ENCODE assay signal across 30 cellular contexts in the genomic region with DNA sequence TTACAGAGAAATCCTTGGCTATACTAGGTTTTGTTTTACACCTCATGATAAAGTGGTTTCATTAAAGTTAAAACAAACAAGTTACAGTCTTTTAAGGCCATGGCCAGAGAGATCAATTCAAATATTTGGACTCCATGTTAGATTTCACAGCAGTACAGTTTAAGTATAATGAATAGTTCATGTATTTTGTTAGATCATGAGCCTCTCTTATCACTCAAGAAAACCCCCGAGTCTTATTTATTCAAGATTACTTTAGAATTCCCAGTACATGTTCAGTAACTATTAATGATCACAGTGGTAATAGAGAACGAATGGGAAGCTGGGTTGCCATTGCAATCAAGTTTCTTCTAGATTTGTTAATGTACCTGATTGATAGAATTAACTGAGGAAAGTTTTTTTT.
"Had no signal": no experiment of that assay in that cellular context is flagged by ENCODE, and none has a peak within 500 bp of the region (broad histone marks: within the 10 kb centered on the region; RNA-seq: fewer than 3 reads in every experiment).

No MANE protein-coding gene starts in this region.

- H3K9me3 ChIP-seq: Peyer's patch, SJCRH30, SK-N-SH had no signal

- H3K27ac Mint-ChIP-seq: activated CD8-positive, alpha-beta T cell treated with anti-CD3 and anti-CD28 coated beads for 36 hours; activated naive CD4-positive, alpha-beta T cell treated with anti-CD3 and anti-CD28 coated beads, Interleukin-2, amount 50 U/mL, for 24 hours; activated T-cell treated with anti-CD3 and anti-CD28 coated beads, Interleukin-2, amount 50 U/mL, for 24 hours; activated T-helper 1 cell treated with anti-CD3 and anti-CD28 coated beads, Interleukin-12 subunit alpha, Interleukin-12 subunit beta, Interleukin-2, Interleukin-4 antibody, amounts not matched to agents 30 ng/mL and 10 ng/mL and 1 ng/mL, durations not matched to agents 14 hours and 24 hours and 36 hours had no signal

- H3K27ac ChIP-seq: KMS-11, Peyer's patch, RWPE1, SJCRH30, WERI-Rb-1 had no signal

- H3K4me3 ChIP-seq: MG63, Peyer's patch, SJCRH30 had no signal

- H3K27me3 Mint-ChIP-seq: activated CD8-positive, alpha-beta T cell treated with anti-CD3 and anti-CD28 coated beads for 36 hours; activated naive CD4-positive, alpha-beta T cell treated with anti-CD3 and anti-CD28 coated beads, Interleukin-2, amount 50 U/mL, for 24 hours; activated T-cell treated with anti-CD3 and anti-CD28 coated beads, Interleukin-2, amount 50 U/mL, for 24 hours; central memory CD8-positive, alpha-beta T cell had no signal

- H3K4me3 Mint-ChIP-seq: activated CD8-positive, alpha-beta T cell treated with anti-CD3 and anti-CD28 coated beads for 36 hours; activated naive CD4-positive, alpha-beta T cell treated with anti-CD3 and anti-CD28 coated beads, Interleukin-2, amount 50 U/mL, for 24 hours; activated T-cell treated with anti-CD3 and anti-CD28 coated beads, Interleukin-2, amount 50 U/mL, for 24 hours; activated T-helper 1 cell treated with anti-CD3 and anti-CD28 coated beads, Interleukin-12 subunit alpha, Interleukin-12 subunit beta, Interleukin-2, Interleukin-4 antibody, amounts not matched to agents 30 ng/mL and 10 ng/mL and 1 ng/mL, durations not matched to agents 14 hours and 24 hours and 36 hours; central memory CD8-positive, alpha-beta T cell had no signal

- DNase-seq: activated CD4-positive, alpha-beta T cell treated with anti-CD3 and anti-CD28 coated beads for 4 hours; activated CD8-positive, alpha-beta T cell treated with anti-CD3 and anti-CD28 coated beads for 36 hours; activated effector memory CD4-positive, alpha-beta T cell treated with Interleukin-2 at 50 U/mL for 16 hours; activated naive CD4-positive, alpha-beta T cell; activated T-cell treated with anti-CD3 and anti-CD28 coated beads, Interleukin-2, amount 50 U/mL, for 24 hours; aorta; MG63; MV-4-11; NCI-H1092 treated with DMSO at 0.1 percent for 48 hours; NCI-H1417 treated with DMSO at 0.1 percent for 48 hours; NCI-H1694; NCI-H2029; NCI-H2107; NCI-H2171 treated with DMSO at 0.1 percent for 48 hours; NCI-H345; NCI-H510A treated with DMSO at 0.1 percent for 48 hours; NCI-H69; NK-92 treated with Interleukin-12 subunit alpha and Interleukin-12 subunit beta, amount 100 ng/mL, for 24 hours; Peyer's patch; Right ventricle myocardium superior; SJCRH30; SK-N-SH; T-helper 1 cell; WERI-Rb-1 had no signal

- H3K4me1 ChIP-seq: SJCRH30 had no signal

- H3K9me3 Mint-ChIP-seq: activated T-helper 1 cell treated with anti-CD3 and anti-CD28 coated beads, Interleukin-12 subunit alpha, Interleukin-12 subunit beta, Interleukin-2, Interleukin-4 antibody, amounts not matched to agents 30 ng/mL and 10 ng/mL and 1 ng/mL, durations not matched to agents 14 hours and 24 hours and 36 hours; central memory CD8-positive, alpha-beta T cell had no signal

- H3K9ac ChIP-seq: KMS-11, SK-N-SH had no signal

- ATAC-seq: activated CD8-positive, alpha-beta T cell treated with anti-CD3 and anti-CD28 coated beads for 36 hours had no signal

- H3K27me3 ChIP-seq: MG63, Peyer's patch, SJCRH30 had no signal

- H3K36me3 ChIP-seq: Peyer's patch, SJCRH30, WERI-Rb-1 had no signal

- FAIRE-seq: bronchial epithelial cell had no signal

- H3K4me2 ChIP-seq: KMS-11, SK-N-SH had no signal
